In genomic region chr5:141875022-141875740, GRCh38 we compare ENCODE assay signal across 1 cellular context.
TF ChIP-seq lines count a peak whose summit lies in the region.

No MANE protein-coding gene starts in this region.

TF ChIP-seq in H1, 55 proteins besides CTCF, POLR2A, EP300 and RAD21:
- no peak for TF ChIP-seq TEAD4 (IDR thresholded peaks at IDR 0.05; ENCODE audit: low read depth, low read length)
- TF ChIP-seq SP4 (IDR thresholded peaks at IDR 0.05; ENCODE audit: low read length) = no peak
- TF ChIP-seq SIRT6 (IDR thresholded peaks at IDR 0.05; ENCODE audit: low read length) = no peak
- TF ChIP-seq, protein P1, sequence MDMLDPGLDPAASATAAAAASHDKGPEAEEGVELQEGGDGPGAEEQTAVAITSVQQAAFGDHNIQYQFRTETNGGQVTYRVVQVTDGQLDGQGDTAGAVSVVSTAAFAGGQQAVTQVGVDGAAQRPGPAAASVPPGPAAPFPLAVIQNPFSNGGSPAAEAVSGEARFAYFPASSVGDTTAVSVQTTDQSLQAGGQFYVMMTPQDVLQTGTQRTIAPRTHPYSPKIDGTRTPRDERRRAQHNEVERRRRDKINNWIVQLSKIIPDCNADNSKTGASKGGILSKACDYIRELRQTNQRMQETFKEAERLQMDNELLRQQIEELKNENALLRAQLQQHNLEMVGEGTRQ (IDR thresholded peaks at IDR 0.05; ENCODE audit: low read length) = no peak
- TF ChIP-seq JUND (IDR thresholded peaks at IDR 0.05; ENCODE audit: low read length) = no peak
- no peak for TF ChIP-seq RFX5 (IDR thresholded peaks at IDR 0.05; ENCODE audit: borderline replicate concordance, low read depth, low read length)
- TF ChIP-seq TCF12 (IDR thresholded peaks at IDR 0.05; ENCODE audit: low read depth, low read length) = no peak
- TF ChIP-seq EGR1 (IDR thresholded peaks at IDR 0.05; ENCODE audit: borderline replicate concordance, low read depth, low read length) = no peak
- TF ChIP-seq, protein P2, sequence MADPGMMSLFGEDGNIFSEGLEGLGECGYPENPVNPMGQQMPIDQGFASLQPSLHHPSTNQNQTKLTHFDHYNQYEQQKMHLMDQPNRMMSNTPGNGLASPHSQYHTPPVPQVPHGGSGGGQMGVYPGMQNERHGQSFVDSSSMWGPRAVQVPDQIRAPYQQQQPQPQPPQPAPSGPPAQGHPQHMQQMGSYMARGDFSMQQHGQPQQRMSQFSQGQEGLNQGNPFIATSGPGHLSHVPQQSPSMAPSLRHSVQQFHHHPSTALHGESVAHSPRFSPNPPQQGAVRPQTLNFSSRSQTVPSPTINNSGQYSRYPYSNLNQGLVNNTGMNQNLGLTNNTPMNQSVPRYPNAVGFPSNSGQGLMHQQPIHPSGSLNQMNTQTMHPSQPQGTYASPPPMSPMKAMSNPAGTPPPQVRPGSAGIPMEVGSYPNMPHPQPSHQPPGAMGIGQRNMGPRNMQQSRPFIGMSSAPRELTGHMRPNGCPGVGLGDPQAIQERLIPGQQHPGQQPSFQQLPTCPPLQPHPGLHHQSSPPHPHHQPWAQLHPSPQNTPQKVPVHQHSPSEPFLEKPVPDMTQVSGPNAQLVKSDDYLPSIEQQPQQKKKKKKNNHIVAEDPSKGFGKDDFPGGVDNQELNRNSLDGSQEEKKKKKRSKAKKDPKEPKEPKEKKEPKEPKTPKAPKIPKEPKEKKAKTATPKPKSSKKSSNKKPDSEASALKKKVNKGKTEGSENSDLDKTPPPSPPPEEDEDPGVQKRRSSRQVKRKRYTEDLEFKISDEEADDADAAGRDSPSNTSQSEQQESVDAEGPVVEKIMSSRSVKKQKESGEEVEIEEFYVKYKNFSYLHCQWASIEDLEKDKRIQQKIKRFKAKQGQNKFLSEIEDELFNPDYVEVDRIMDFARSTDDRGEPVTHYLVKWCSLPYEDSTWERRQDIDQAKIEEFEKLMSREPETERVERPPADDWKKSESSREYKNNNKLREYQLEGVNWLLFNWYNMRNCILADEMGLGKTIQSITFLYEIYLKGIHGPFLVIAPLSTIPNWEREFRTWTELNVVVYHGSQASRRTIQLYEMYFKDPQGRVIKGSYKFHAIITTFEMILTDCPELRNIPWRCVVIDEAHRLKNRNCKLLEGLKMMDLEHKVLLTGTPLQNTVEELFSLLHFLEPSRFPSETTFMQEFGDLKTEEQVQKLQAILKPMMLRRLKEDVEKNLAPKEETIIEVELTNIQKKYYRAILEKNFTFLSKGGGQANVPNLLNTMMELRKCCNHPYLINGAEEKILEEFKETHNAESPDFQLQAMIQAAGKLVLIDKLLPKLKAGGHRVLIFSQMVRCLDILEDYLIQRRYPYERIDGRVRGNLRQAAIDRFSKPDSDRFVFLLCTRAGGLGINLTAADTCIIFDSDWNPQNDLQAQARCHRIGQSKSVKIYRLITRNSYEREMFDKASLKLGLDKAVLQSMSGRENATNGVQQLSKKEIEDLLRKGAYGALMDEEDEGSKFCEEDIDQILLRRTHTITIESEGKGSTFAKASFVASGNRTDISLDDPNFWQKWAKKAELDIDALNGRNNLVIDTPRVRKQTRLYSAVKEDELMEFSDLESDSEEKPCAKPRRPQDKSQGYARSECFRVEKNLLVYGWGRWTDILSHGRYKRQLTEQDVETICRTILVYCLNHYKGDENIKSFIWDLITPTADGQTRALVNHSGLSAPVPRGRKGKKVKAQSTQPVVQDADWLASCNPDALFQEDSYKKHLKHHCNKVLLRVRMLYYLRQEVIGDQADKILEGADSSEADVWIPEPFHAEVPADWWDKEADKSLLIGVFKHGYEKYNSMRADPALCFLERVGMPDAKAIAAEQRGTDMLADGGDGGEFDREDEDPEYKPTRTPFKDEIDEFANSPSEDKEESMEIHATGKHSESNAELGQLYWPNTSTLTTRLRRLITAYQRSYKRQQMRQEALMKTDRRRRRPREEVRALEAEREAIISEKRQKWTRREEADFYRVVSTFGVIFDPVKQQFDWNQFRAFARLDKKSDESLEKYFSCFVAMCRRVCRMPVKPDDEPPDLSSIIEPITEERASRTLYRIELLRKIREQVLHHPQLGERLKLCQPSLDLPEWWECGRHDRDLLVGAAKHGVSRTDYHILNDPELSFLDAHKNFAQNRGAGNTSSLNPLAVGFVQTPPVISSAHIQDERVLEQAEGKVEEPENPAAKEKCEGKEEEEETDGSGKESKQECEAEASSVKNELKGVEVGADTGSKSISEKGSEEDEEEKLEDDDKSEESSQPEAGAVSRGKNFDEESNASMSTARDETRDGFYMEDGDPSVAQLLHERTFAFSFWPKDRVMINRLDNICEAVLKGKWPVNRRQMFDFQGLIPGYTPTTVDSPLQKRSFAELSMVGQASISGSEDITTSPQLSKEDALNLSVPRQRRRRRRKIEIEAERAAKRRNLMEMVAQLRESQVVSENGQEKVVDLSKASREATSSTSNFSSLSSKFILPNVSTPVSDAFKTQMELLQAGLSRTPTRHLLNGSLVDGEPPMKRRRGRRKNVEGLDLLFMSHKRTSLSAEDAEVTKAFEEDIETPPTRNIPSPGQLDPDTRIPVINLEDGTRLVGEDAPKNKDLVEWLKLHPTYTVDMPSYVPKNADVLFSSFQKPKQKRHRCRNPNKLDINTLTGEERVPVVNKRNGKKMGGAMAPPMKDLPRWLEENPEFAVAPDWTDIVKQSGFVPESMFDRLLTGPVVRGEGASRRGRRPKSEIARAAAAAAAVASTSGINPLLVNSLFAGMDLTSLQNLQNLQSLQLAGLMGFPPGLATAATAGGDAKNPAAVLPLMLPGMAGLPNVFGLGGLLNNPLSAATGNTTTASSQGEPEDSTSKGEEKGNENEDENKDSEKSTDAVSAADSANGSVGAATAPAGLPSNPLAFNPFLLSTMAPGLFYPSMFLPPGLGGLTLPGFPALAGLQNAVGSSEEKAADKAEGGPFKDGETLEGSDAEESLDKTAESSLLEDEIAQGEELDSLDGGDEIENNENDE (IDR thresholded peaks at IDR 0.05; ENCODE audit: insufficient replicate concordance, low read length) = no peak
- no peak for TF ChIP-seq HDAC2 (IDR thresholded peaks at IDR 0.05; ENCODE audit: borderline replicate concordance in 1 of 2, low read depth in 2 of 2, low read length in 2 of 2)
- TF ChIP-seq NRF1 (IDR thresholded peaks at IDR 0.05; ENCODE audit: low read depth, low read length) = no peak
- TF ChIP-seq HDAC6 (IDR thresholded peaks at IDR 0.05; ENCODE audit: low read depth, low read length) = no peak
- no peak for TF ChIP-seq PHF8 (conservative IDR thresholded peaks at IDR 0.05; ENCODE audit: low read depth, low read length)
- no peak; a peak in 1 of 4 replicates for TF ChIP-seq SIN3A (conservative IDR thresholded peaks at IDR 0.05 in 1 of 2, IDR thresholded peaks at IDR 0.05 in 1 of 2; ENCODE audit: low read depth in 1 of 2, low read length in 2 of 2)
- no peak for TF ChIP-seq ASH2L (IDR thresholded peaks at IDR 0.05; ENCODE audit: low read length)
- no peak for TF ChIP-seq SAP30 (IDR thresholded peaks at IDR 0.05; ENCODE audit: insufficient read depth, insufficient replicate concordance, low read length)
- TF ChIP-seq CREB1 (IDR thresholded peaks at IDR 0.05) = no peak
